In the genomic region with DNA sequence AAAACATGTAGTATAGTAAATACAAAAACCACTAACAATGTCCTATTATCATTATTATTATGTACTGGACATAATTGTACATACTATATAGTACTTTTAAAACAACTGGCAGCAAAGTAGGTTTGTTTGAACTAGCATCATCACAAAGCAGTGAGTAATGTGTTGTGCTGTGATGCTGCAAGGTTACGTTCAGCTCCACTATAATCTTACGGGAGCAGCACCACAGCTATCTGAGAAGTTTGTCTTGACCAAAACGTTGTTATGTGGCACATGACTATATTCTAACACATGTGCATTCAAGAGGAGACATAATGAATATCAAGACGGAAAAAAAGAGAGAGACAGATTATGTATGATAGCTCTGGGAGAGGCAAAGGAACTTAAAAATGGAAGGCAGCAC, we compare ENCODE assay signal across 22 cellular contexts.
"Had no signal": no experiment of that assay in that cellular context is flagged by ENCODE, and none has a peak within 500 bp of the region (broad histone marks: within the 10 kb centered on the region; RNA-seq: fewer than 3 reads in every experiment).

No MANE protein-coding gene starts in this region.

- H3K27me3 ChIP-seq: gastroesophageal sphincter, heart right ventricle, tibial nerve, uterus had no signal

- H3K9me3 ChIP-seq: gastroesophageal sphincter, heart right ventricle, lower lobe of right lung, tibial nerve, uterus had no signal

- H3K4me1 ChIP-seq: uterus had no signal

- H3K27ac Mint-ChIP-seq: activated CD8-positive, alpha-beta T cell treated with anti-CD3 and anti-CD28 coated beads for 36 hours; activated naive CD4-positive, alpha-beta T cell treated with anti-CD3 and anti-CD28 coated beads for 36 hours; nephron had no signal

- DNase-seq: activated CD4-positive, alpha-beta T cell treated with anti-CD3 and anti-CD28 coated beads for 48 hours; activated CD4-positive, CD25-positive, alpha-beta regulatory T cell; activated CD8-positive, alpha-beta T cell treated with anti-CD3 and anti-CD28 coated beads for 36 hours; activated naive CD4-positive, alpha-beta T cell treated with anti-CD3 and anti-CD28 coated beads for 36 hours; activated T-cell treated with anti-CD3 and anti-CD28 coated beads, Interleukin-2, amount 50 U/mL, for 1 hour; anterior cingulate cortex; heart right ventricle; kidney glomerular epithelial cell; lower lobe of right lung; stimulated activated CD4-positive, alpha-beta T cell treated with anti-CD3 and anti-CD28 coated beads, Interleukin-2, amount 100 ng/mL, for 24 hours; stimulated activated naive CD8-positive, alpha-beta T cell treated with anti-CD3 and anti-CD28 coated beads, Interleukin-15, Interleukin-2, amounts not matched to agents 100 U/mL and 50 U/mL, for 24 hours; substantia nigra; T-helper 9 cell; uterus had no signal

- H3K27me3 Mint-ChIP-seq: activated CD8-positive, alpha-beta T cell treated with anti-CD3 and anti-CD28 coated beads for 36 hours; brain; central memory CD8-positive, alpha-beta T cell had no signal

- H3K9me3 Mint-ChIP-seq: activated CD8-positive, alpha-beta T cell treated with anti-CD3 and anti-CD28 coated beads for 36 hours; activated naive CD4-positive, alpha-beta T cell treated with anti-CD3 and anti-CD28 coated beads for 36 hours; brain; central memory CD8-positive, alpha-beta T cell; mesothelial cell of epicardium; nephron had no signal

- H3K4me3 ChIP-seq: coronary artery, gastroesophageal sphincter, heart right ventricle, lower lobe of right lung, tibial nerve, uterus had no signal

- H3K4me3 Mint-ChIP-seq: activated CD8-positive, alpha-beta T cell treated with anti-CD3 and anti-CD28 coated beads for 36 hours; activated naive CD4-positive, alpha-beta T cell treated with anti-CD3 and anti-CD28 coated beads for 36 hours; brain; central memory CD8-positive, alpha-beta T cell; mesothelial cell of epicardium; nephron had no signal

- H3K27ac ChIP-seq: coronary artery, gastroesophageal sphincter, heart right ventricle, lower lobe of right lung, tibial nerve had no signal

- H3K36me3 ChIP-seq: uterus had no signal

- H3K4me1 Mint-ChIP-seq: nephron had no signal

- ATAC-seq: activated CD8-positive, alpha-beta T cell treated with anti-CD3 and anti-CD28 coated beads for 36 hours; esophagus mucosa; gastroesophageal sphincter; stimulated activated naive CD8-positive, alpha-beta T cell treated with anti-CD3 and anti-CD28 coated beads, Interleukin-15, Interleukin-2, amounts not matched to agents 100 U/mL and 50 U/mL, for 24 hours had no signal
